8 cellular contexts compared by ENCODE assay signal in the genomic region with DNA sequence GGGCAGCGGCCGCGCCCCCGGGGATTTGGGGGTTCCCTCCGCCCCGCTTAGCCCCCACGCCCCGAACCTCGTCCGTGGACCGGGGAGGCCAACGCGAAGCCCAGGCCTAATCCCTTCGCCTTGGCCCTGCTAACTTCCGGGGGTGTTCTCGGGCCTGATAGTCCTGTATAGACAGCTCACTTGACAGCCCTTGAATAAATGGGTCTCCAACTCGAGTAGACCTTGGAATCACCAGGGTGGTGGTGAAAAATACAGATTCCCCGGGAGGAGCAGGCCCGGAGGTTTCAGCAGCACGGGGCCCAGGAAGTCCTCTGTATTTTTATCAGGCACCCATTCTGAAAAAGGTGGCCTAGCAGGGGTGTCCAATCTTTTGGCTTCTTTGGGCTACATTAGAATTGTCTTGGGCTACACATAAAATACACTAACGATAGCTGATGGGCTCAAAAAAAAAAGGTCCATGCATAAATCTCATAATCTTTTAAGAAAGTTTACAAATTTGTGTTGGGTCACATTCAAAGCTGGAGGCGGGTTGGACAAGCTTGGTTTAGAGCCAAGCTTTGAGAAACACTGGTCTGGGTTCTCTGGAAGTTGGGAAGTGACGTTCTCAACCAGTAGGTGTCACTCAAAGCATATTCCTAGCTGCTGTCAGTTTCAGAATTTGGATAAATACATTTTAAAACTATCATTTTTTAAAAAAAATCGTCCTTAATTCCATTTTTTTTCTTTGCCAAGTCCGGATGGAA.
A peak's percentile ranks its signal among the peaks of the same experiment; 100 is the strongest.
DNase-seq lines count a peak whose midpoint lies in the region; ATAC-seq, FAIRE-seq and TF ChIP-seq lines count a peak whose summit lies in the region.

No MANE protein-coding gene starts in this region.

- H3K4me1 Mint-ChIP-seq in immature natural killer cell = peaks cover 17 to 22% of the 10 kb centered on the region in 2 donors

- POLR2A ChIA-PET in A549 (lab: Yijun Ruan, JAX) = interaction anchor here (0.6 kb wide), 3 partner anchors 169 to 1156 kb away, joined by 3 to 7 read pairs (median 3); no protein-coding TSS in a partner anchor

- ATAC-seq in A549 (peak; percentile 65 to 85), HG02642 (IDR thresholded peaks at IDR 0.05; ENCODE audit: poor library complexity, unreplicated experiment) (peak; percentile 37)

- TF ChIP-seq CTCF in A549 (IDR thresholded peaks at IDR 0.05) (peak; percentile 90), GM12864 (IDR thresholded peaks at IDR 0.05; ENCODE audit: low read depth, low read length, missing control alignments) (peak; percentile 61), cardiac fibroblast (IDR thresholded peaks at IDR 0.05; ENCODE audit: low read depth, low read length) (peak; percentile 54)

- H3K4me3 ChIP-seq in A549 (peak overlapping the region; percentile 59), GM12864 (ENCODE audit: low read depth, low read length) (peak overlapping the region; percentile 23), cardiac fibroblast (replicated peaks in 1 of 2; ENCODE audit: low read depth in 2 of 2, low read length in 2 of 2) (peak overlapping the region; percentile 49 to 55), skin epidermis (peak overlapping the region; percentile 30 to 61 (median 48))

- H3K9me3 Mint-ChIP-seq in immature natural killer cell = no peaks in the 10 kb centered on the region

- H3K4me3 Mint-ChIP-seq in immature natural killer cell = peak overlapping the region; percentile 77 to 87 (median 84)

- H3K27me3 Mint-ChIP-seq in immature natural killer cell (ENCODE audit: low read depth in 3 of 3) = peaks cover 4 to 5% (median 4%) of the 10 kb centered on the region in 3 donors

- H3K27ac ChIP-seq in A549 = peak overlapping the region; percentile 76 to 94
- H3K27ac ChIP-seq in skin epidermis = peak overlapping the region; percentile 32 to 96 (median 89)

- DNase-seq in A549 (ENCODE audit: low read depth in 1 of 2, low spot score in 1 of 2) = peak; percentile 79 to 80
- DNase-seq in GM12864 (ENCODE audit: low read depth) = peak; percentile 29
- DNase-seq in NAMALWA (ENCODE audit: low spot score) = peak; percentile 79
- DNase-seq in SKM-1 (lab: John Stamatoyannopoulos, UW; ENCODE audit: unreplicated experiment) = peak; percentile 49
- peak; percentile 89 to 91 for DNase-seq in cardiac fibroblast (ENCODE audit: low read depth in 2 of 2)
- peak; percentile 28 to 35 (median 34) for DNase-seq in immature natural killer cell

- FAIRE-seq in A549 (lab: Jason Lieb, UNC) = no peak

- peak overlapping the region; percentile 74 for H3K4me2 ChIP-seq in A549

- no peak for TF ChIP-seq EP300 in A549 (IDR thresholded peaks at IDR 0.05)

- 2% methylated on average over 11 of the region's 25 CpGs for WGBS in A549 (ENCODE audit: missing lambda C conversion rate)

- peaks cover 6% of the 10 kb centered on the region; the same call in 2 of the 3 replicates for H3K4me1 ChIP-seq in A549

- peak overlapping the region; percentile 80 to 91 (median 87) for H3K27ac Mint-ChIP-seq in immature natural killer cell

- no peak for TF ChIP-seq POLR2A in A549 (IDR thresholded peaks at IDR 0.05; ENCODE audit: low read length)

- H3K9me3 ChIP-seq in A549 = no peaks in the 10 kb centered on the region

- H3K36me3 Mint-ChIP-seq in immature natural killer cell = no peaks in the 10 kb centered on the region

- peak; percentile 80 to 86 for TF ChIP-seq RAD21 in A549 (conservative IDR thresholded peaks at IDR 0.05 in 1 of 2, IDR thresholded peaks at IDR 0.05 in 1 of 2)

- CTCF ChIA-PET in A549 (lab: Yijun Ruan, JAX) = interaction anchor here (0.6 to 5.8 kb wide), 23 partner anchors 9 to 1430 kb away, joined by 3 to 39 read pairs (median 4); no protein-coding TSS in a partner anchor

TF ChIP-seq in A549, 52 proteins besides CTCF, POLR2A, EP300 and RAD21:
- TF ChIP-seq EHF (CRISPR knock-in tag; IDR thresholded peaks at IDR 0.05) = no peak
- TF ChIP-seq, protein P1, sequence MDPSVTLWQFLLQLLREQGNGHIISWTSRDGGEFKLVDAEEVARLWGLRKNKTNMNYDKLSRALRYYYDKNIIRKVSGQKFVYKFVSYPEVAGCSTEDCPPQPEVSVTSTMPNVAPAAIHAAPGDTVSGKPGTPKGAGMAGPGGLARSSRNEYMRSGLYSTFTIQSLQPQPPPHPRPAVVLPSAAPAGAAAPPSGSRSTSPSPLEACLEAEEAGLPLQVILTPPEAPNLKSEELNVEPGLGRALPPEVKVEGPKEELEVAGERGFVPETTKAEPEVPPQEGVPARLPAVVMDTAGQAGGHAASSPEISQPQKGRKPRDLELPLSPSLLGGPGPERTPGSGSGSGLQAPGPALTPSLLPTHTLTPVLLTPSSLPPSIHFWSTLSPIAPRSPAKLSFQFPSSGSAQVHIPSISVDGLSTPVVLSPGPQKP (IDR thresholded peaks at IDR 0.05; ENCODE audit: low read depth, low read length) = no peak
- TF ChIP-seq SMC3 (IDR thresholded peaks at IDR 0.05) = peak; percentile 61
- no peak for TF ChIP-seq TFCP2L1 (CRISPR knock-in tag; IDR thresholded peaks at IDR 0.05)
- TF ChIP-seq MAZ (IDR thresholded peaks at IDR 0.05; ENCODE audit: borderline replicate concordance, low read depth, low read length) = no peak

Comparison
In these comparisons a context has a peak if more than half of its experiments do, and no peak if none do; other contexts are left out.
1. Peak in every context shown above with its lines: DNase-seq, ATAC-seq, H3K4me3 ChIP-seq and H3K27ac ChIP-seq.
2. DNase-seq: peak in every context shown above with its lines; median percentile 90 in cardiac fibroblast; 80 in A549; 79 in NAMALWA; 49 in SKM-1; 34 in immature natural killer cell; 29 in GM12864.